8 cellular contexts compared by ENCODE assay signal in genomic region chr12:15268927-15269552, GRCh38. TPM values are rescaled to one million over a fixed set of nuclear protein-coding genes. Genes with fewer than 3 reads are reported as not detected.
A peak's percentile ranks its signal among the peaks of the same experiment; 100 is the strongest.
DNase-seq lines count a peak whose midpoint lies in the region; ATAC-seq and TF ChIP-seq lines count a peak whose summit lies in the region.

No MANE protein-coding gene starts in this region.

- intact Hi-C loops in thyroid gland (cut with DNase I): loop anchor here (10.0 kb wide), 1 partner anchor 114 kb away; no protein-coding TSS in a partner anchor

- H3K27ac ChIP-seq in lung (ENCODE audit: low read depth in 1 of 2, low read length in 1 of 2) (no peak overlapping the region), thyroid gland (no peak overlapping the region)

- 0% methylated on average over 2 of the region's 2 CpGs for WGBS in lung, 2 donors
- 0% methylated on average over 2 of the region's 2 CpGs for WGBS in thyroid gland, 2 donors

- H3K36me3 ChIP-seq in lung (ENCODE audit: control insufficient read depth in 2 of 2, insufficient read depth in 2 of 2, low read length in 2 of 2) (no peaks in the 10 kb centered on the region), thyroid gland (no peaks in the 10 kb centered on the region)

- H3K27me3 ChIP-seq in lung (ENCODE audit: control insufficient read depth, insufficient read depth) (no peaks in the 10 kb centered on the region), thyroid gland (no peaks in the 10 kb centered on the region)

- no peak overlapping the region for H3K4me3 ChIP-seq in lung
- H3K4me3 ChIP-seq in thyroid gland (replicated peaks in 1 of 3): no peak overlapping the region

- H3K4me1 ChIP-seq in lung (ENCODE audit: control insufficient read depth in 2 of 2, insufficient read depth in 2 of 2, low read length in 2 of 2) (no peaks in the 10 kb centered on the region), thyroid gland (peaks cover 0 to 3% of the 10 kb centered on the region in 2 donors)

- TF ChIP-seq POLR2A in GM18505 (IDR thresholded peaks at IDR 0.05; ENCODE audit: borderline replicate concordance, extremely low read depth, insufficient read depth, insufficient read length) (no peak), thyroid gland (IDR thresholded peaks at IDR 0.05) (no peak)

- TF ChIP-seq CTCF in lung (IDR thresholded peaks at IDR 0.05; ENCODE audit: control extremely low read depth, extremely low read depth): peak; percentile 79
- peak; percentile 77 to 93 (median 85) for TF ChIP-seq CTCF in thyroid gland (IDR thresholded peaks at IDR 0.05)

- DNase-seq in Ammon's horn (ENCODE audit: low spot score) (peak; percentile 81), NCI-H1694 treated with DMSO at 0.1 percent for 48 hours (lab: John Stamatoyannopoulos, UW) (peak; percentile 84), T-helper 22 cell (ENCODE audit: low read depth) (peak; percentile 1), dedifferentiated amniotic fluid mesenchymal stem cell (ENCODE audit: extremely low spot score) (peak; percentile 46), lung (ENCODE audit: low spot score) (no peak), thyroid gland (peak; percentile 35 to 54)

- ATAC-seq in GM18505 (IDR thresholded peaks at IDR 0.05; ENCODE audit: unreplicated experiment) (peak; percentile 84), HG02938 (IDR thresholded peaks at IDR 0.05; ENCODE audit: unreplicated experiment) (peak; percentile 75), lung (ENCODE audit: insufficient read depth, low FRiP score) (peak; percentile 93)

- H3K9me3 ChIP-seq in lung (ENCODE audit: control insufficient read depth in 2 of 2, insufficient read depth in 1 of 2, low read length in 1 of 2) (no peaks in the 10 kb centered on the region), thyroid gland (no peaks in the 10 kb centered on the region)

RNA-seq across cellular contexts. Expression of gene RERG, which starts 47.8 kb away (rescaled TPM):
- total RNA-seq in lung (10 to 100 TPM; 10.6 to 20.1 TPM), thyroid gland (10 to 100 TPM in 1 of 4 donors, 1 to 10 TPM in 3; 2.7 to 13.2 (median 4.9) TPM)
- polyA plus RNA-seq in lung: 1 to 10 TPM; 3.3 to 6.4 TPM

RNA-seq across cellular contexts. Expression of gene PTPRO, which starts 53.3 kb away (rescaled TPM):
- total RNA-seq in lung: 10 to 100 TPM in 1 of 2 donors, 1 to 10 TPM in 1; 2.6 to 11.7 TPM
- polyA plus RNA-seq in lung: 1 to 10 TPM; 2.7 to 4.1 TPM
- total RNA-seq in thyroid gland: 1 to 10 TPM in 1 of 4 donors, under 1 TPM in 3; 0.10 to 1.1 (median 0.32) TPM
